Comparison of ENCODE assay signal across 20 cellular contexts in the genomic region with DNA sequence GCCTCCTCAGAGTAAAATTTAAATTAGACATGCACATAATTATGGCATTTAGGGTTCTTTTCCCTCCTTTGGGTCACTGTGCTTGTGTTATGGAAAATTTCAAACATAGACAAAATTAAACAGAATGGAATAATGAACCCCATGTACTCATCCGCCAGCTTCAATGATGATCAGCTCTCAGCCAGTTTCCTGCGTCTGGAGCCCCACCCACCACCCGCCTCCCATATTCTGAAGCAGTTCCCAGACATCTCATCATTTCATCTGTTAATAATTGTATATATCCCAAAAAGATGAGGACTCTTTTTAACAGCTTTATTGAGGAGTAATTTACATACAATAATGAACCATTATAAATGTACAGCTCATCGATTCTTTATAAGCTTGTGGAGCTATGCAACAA.
"Had no signal": no experiment of that assay in that cellular context is flagged by ENCODE, and none has a peak within 500 bp of the region (broad histone marks: within the 10 kb centered on the region; RNA-seq: fewer than 3 reads in every experiment).

No MANE protein-coding gene starts in this region.

- DNase-seq: colonic mucosa; cortex of kidney; effector CD8-positive, alpha-beta T cell; effector memory CD8-positive, alpha-beta T cell; endodermal cell; erythroblast; esophagus squamous epithelium; foreskin keratinocyte; heart right ventricle; hippocampal formation; left cardiac atrium; left lung; left ventricle myocardium superior; lower lobe of right lung; mesenchymal stem cell; midbrain; naive thymus-derived CD4-positive, alpha-beta T cell had no signal

- H3K27ac ChIP-seq: colonic mucosa, epithelial cell of prostate, esophagus squamous epithelium, foreskin keratinocyte, gastroesophageal sphincter, heart right ventricle, left lung, lower lobe of right lung had no signal

- H3K27me3 ChIP-seq: colonic mucosa, esophagus squamous epithelium, foreskin keratinocyte, gastroesophageal sphincter, heart right ventricle, left lung had no signal

- H3K4me1 ChIP-seq: colonic mucosa, esophagus squamous epithelium, foreskin keratinocyte, gastroesophageal sphincter, heart right ventricle, left lung, lower lobe of right lung had no signal

- H3K36me3 ChIP-seq: colonic mucosa had no signal

- ATAC-seq: effector memory CD8-positive, alpha-beta T cell; esophagus mucosa; foreskin keratinocyte; gastroesophageal sphincter; heart right ventricle; left cardiac atrium; left lung; left ventricle myocardium superior; lower lobe of right lung; naive thymus-derived CD4-positive, alpha-beta T cell had no signal

- H3K9me3 ChIP-seq: colonic mucosa, esophagus squamous epithelium, gastroesophageal sphincter, heart right ventricle, left lung, lower lobe of right lung had no signal

- H3K4me3 ChIP-seq: colonic mucosa, esophagus squamous epithelium, gastroesophageal sphincter, heart right ventricle, left lung, lower lobe of right lung had no signal
